Comparison of ENCODE assay signal across 23 cellular contexts in genomic region chr2:240157147-240157470, GRCh38. TPM values are rescaled to one million over a fixed set of nuclear protein-coding genes. Genes with fewer than 3 reads are reported as not detected.
DNase-seq lines count a peak whose midpoint lies in the region; ATAC-seq, FAIRE-seq and TF ChIP-seq lines count a peak whose summit lies in the region.
"Had no signal": no experiment of that assay in that cellular context is flagged by ENCODE, and none has a peak within 500 bp of the region (broad histone marks: within the 10 kb centered on the region; RNA-seq: fewer than 3 reads in every experiment).

No MANE protein-coding gene starts in this region.

- H3K27me3 Mint-ChIP-seq in GM23338 (ENCODE audit: insufficient read depth, low read depth, poor library complexity), result peaks cover 8% of the 10 kb centered on the region

- no peak overlapping the region for H3K27ac ChIP-seq in GM23338 (ENCODE audit: low read depth)
- no peak overlapping the region for H3K27ac ChIP-seq in Panc1 (ENCODE audit: low read length)
- H3K27ac ChIP-seq in HepG2 (ENCODE audit: extremely low read length, insufficient read depth, low read length), result no peak overlapping the region
- no peak overlapping the region for H3K27ac ChIP-seq in sigmoid colon
- H3K27ac ChIP-seq in SJCRH30, result no peak overlapping the region
- H3K27ac ChIP-seq in coronary artery, result no peak overlapping the region
- H3K27ac ChIP-seq: BLaER1 had no signal

- TF ChIP-seq CTCF in GM23338 (conservative IDR thresholded peaks at IDR 0.05; ENCODE audit: low read depth in 2 of 2) (no peak), Panc1 (IDR thresholded peaks at IDR 0.05) (no peak), HepG2 (CRISPR knock-in tag; IDR thresholded peaks at IDR 0.05) (no peak), sigmoid colon (IDR thresholded peaks at IDR 0.05) (no peak), coronary artery (IDR thresholded peaks at IDR 0.05) (no peak)

- ATAC-seq in GM23338 (peak; percentile 29), Panc1 (peak; percentile 50), HepG2 (peak; percentile 23; the same call in 2 of the 3 replicates)
- ATAC-seq: GM12878 had no signal

- no peak overlapping the region for H3K4me3 Mint-ChIP-seq in GM23338
- H3K4me3 Mint-ChIP-seq: CD4-positive, alpha-beta T cell; IgD-negative memory B cell had no signal

- CTCF ChIA-PET in Panc1 (lab: Charles Lee), result no interaction called here
- CTCF ChIA-PET in HepG2 (lab: Yijun Ruan, JAX; ENCODE audit: low intra/inter-chr PET ratio, low total read pairs), result no interaction called here

- no peak for FAIRE-seq in HepG2 (lab: Jason Lieb, UNC)
- FAIRE-seq: GM12878 had no signal

- H3K4me1 Mint-ChIP-seq in GM23338, result peaks cover 9% of the 10 kb centered on the region; the same call in 2 of the 3 replicates
- H3K4me1 Mint-ChIP-seq: IgD-negative memory B cell had no signal

- no peaks in the 10 kb centered on the region for H3K36me3 Mint-ChIP-seq in GM23338 (ENCODE audit: low read depth)
- H3K36me3 Mint-ChIP-seq: IgD-negative memory B cell had no signal

- DNase-seq in GM23338 (ENCODE audit: low spot score), result no peak
- no peak for DNase-seq in Panc1 (ENCODE audit: low read depth, low spot score)
- no peak for DNase-seq in HepG2 (ENCODE audit: low spot score)
- DNase-seq in sigmoid colon, result peak; percentile 13
- DNase-seq in SJCRH30, result no peak
- DNase-seq in activated effector memory CD4-positive, alpha-beta T cell treated with anti-CD3 and anti-CD28 coated beads, Interleukin-2, amount 50 U/mL, for 16 hours, result no peak
- DNase-seq in coronary artery (ENCODE audit: low spot score), result no peak
- DNase-seq: CD4-positive, alpha-beta T cell; COR-L47; DMS 273 treated with DMSO at 0.1 percent for 48 hours; DMS79 treated with DMSO at 0.1 percent for 48 hours; Karpas-422; MV-4-11; NCI-H1105 treated with DMSO at 0.1 percent for 48 hours; NCI-H2029 treated with DMSO at 0.1 percent for 48 hours; NCI-H226; NCI-H510A treated with DMSO at 0.1 percent for 48 hours; NCI-H748 treated with DMSO at 0.1 percent for 48 hours had no signal

- no peaks in the 10 kb centered on the region for H3F3A ChIP-seq in GM23338 (replicated peaks; ENCODE audit: low read depth)

- no peak for TF ChIP-seq RAD21 in HepG2 (CRISPR knock-in tag; IDR thresholded peaks at IDR 0.05)

- no peaks in the 10 kb centered on the region for H3K27me3 ChIP-seq in GM23338 (ENCODE audit: insufficient read depth)
- H3K27me3 ChIP-seq in Panc1 (ENCODE audit: control insufficient read depth, insufficient read depth, low read length), result peaks cover 7% of the 10 kb centered on the region
- H3K27me3 ChIP-seq in HepG2 (ENCODE audit: control insufficient read depth in 1 of 2, insufficient read depth in 2 of 2, low read length in 2 of 2), result peaks cover 5 to 66% of the 10 kb centered on the region in 2 experiments; a peak in 4 of 5 replicates
- H3K27me3 ChIP-seq in sigmoid colon, result peaks cover 0 to 9% (median 0%) of the 10 kb centered on the region in 3 donors
- H3K27me3 ChIP-seq in SJCRH30, result peaks cover 14% of the 10 kb centered on the region
- H3K27me3 ChIP-seq: BLaER1 had no signal

- no peaks in the 10 kb centered on the region for H4K20me1 ChIP-seq in GM23338 (replicated peaks; ENCODE audit: insufficient read depth)
- H4K20me1 ChIP-seq in HepG2 (ENCODE audit: insufficient read depth, low read length), result no peaks in the 10 kb centered on the region; the same call in 1 of the 2 replicates
- H4K20me1 ChIP-seq: BLaER1 had no signal

- no peak overlapping the region for H3K27ac Mint-ChIP-seq in GM23338
- H3K27ac Mint-ChIP-seq: CD4-positive, alpha-beta T cell had no signal

- TF ChIP-seq POLR2A in HepG2 (IDR thresholded peaks at IDR 0.05; ENCODE audit: insufficient read depth in 1 of 2, low read depth in 2 of 2, low read length in 2 of 2) (no peak), sigmoid colon (IDR thresholded peaks at IDR 0.05) (no peak)

- TF ChIP-seq EP300 in HepG2 (IDR thresholded peaks at IDR 0.05; ENCODE audit: low read depth in 2 of 2, low read length in 2 of 2), result no peak
- no peak for TF ChIP-seq EP300 in HepG2 (CRISPR knock-in tag; IDR thresholded peaks at IDR 0.05; ENCODE audit: borderline replicate concordance)
- no peak for TF ChIP-seq EP300 in sigmoid colon (IDR thresholded peaks at IDR 0.05)

- no peak overlapping the region for H3K4me2 ChIP-seq in GM23338
- no peak overlapping the region for H3K4me2 ChIP-seq in HepG2 (ENCODE audit: low read depth, low read length)
- H3K4me2 ChIP-seq: BLaER1 had no signal

- no peaks in the 10 kb centered on the region for H3K9me2 ChIP-seq in GM23338 (ENCODE audit: insufficient read depth)

- POLR2A ChIA-PET in Panc1 (lab: Charles Lee) (no interaction called here), HepG2 (lab: Yijun Ruan, JAX) (no interaction called here)

- H3K9me3 ChIP-seq in Panc1 (ENCODE audit: control insufficient read depth, insufficient read depth, low read depth, low read length) (no peaks in the 10 kb centered on the region), HepG2 (ENCODE audit: low read length) (no peaks in the 10 kb centered on the region), sigmoid colon (no peaks in the 10 kb centered on the region), SJCRH30 (replicated peaks) (no peaks in the 10 kb centered on the region)
- H3K9me3 ChIP-seq: BLaER1, HAP-1 had no signal

- BruUV-seq in Panc1 (replicated peaks; lab: Mats Ljungman, UMichigan) (no TSS peak), HepG2 (replicated peaks; lab: Mats Ljungman, UMichigan) (no TSS peak)

- intact Hi-C loops in Panc1 (cut with micrococcal nuclease; ENCODE audit: unreplicated experiment), result no loop called here
- intact Hi-C loops in HepG2 (cut with micrococcal nuclease; ENCODE audit: unreplicated experiment), result no loop called here
- intact Hi-C loops in sigmoid colon (cut with DNase I), result no loop called here

- H2AFZ ChIP-seq in GM23338, result 0 out of 2 replicates have a peak overlapping the region, but pooled peaks have one; percentile 47
- no peak overlapping the region for H2AFZ ChIP-seq in HepG2 (ENCODE audit: low read length)

- WGBS in HepG2 (ENCODE audit: low lambda C conversion rate), result 33% methylated on average over 5 of the region's 5 CpGs
- 91 to 95% methylated on average over 5 of the region's 5 CpGs for WGBS in sigmoid colon, 2 donors

- in situ Hi-C loops in Panc1 (cut with HindIII; ENCODE audit: low pct_unique_long_range_greater_than_20kb, low sequenced_read_pairs), result no loop called here
- in situ Hi-C loops in HepG2 (cut with HindIII; ENCODE audit: extremely low pct_ligation_motif_present, low pct_unique_long_range_greater_than_20kb), result no loop called here

- no peak overlapping the region for H3K9ac ChIP-seq in HepG2 (ENCODE audit: insufficient read depth, low read depth, low read length)
- H3K9ac ChIP-seq: BLaER1 had no signal

- H3K4me1 ChIP-seq in GM23338 (ENCODE audit: insufficient read depth), result no peaks in the 10 kb centered on the region
- no peaks in the 10 kb centered on the region for H3K4me1 ChIP-seq in Panc1 (ENCODE audit: control insufficient read depth, insufficient read depth, low read length)
- H3K4me1 ChIP-seq in HepG2 (ENCODE audit: insufficient read depth, low read length), result peaks cover 3% of the 10 kb centered on the region
- no peaks in the 10 kb centered on the region for H3K4me1 ChIP-seq in sigmoid colon
- H3K4me1 ChIP-seq in SJCRH30, result peaks cover 11% of the 10 kb centered on the region
- H3K4me1 ChIP-seq: BLaER1, HAP-1 had no signal

- H3K4me3 ChIP-seq in GM23338 (no peak overlapping the region), Panc1 (ENCODE audit: low read depth in 2 of 2, low read length in 2 of 2) (no peak overlapping the region), HepG2 (replicated peaks in 1 of 3; ENCODE audit: insufficient read depth in 1 of 3, low read depth in 2 of 3, low read length in 3 of 3) (no peak overlapping the region), sigmoid colon (no peak overlapping the region), SJCRH30 (no peak overlapping the region), coronary artery (no peak overlapping the region)
- H3K4me3 ChIP-seq: BLaER1, GM12878, HAP-1 had no signal

- H3K36me3 ChIP-seq in GM23338 (ENCODE audit: insufficient read depth) (no peaks in the 10 kb centered on the region), Panc1 (ENCODE audit: control insufficient read depth, insufficient read depth, low read length) (no peaks in the 10 kb centered on the region), HepG2 (replicated peaks in 1 of 2; ENCODE audit: control insufficient read depth in 1 of 2, insufficient read depth in 2 of 2, low read length in 2 of 2) (no peaks in the 10 kb centered on the region), sigmoid colon (no peaks in the 10 kb centered on the region), SJCRH30 (no peaks in the 10 kb centered on the region)
- H3K36me3 ChIP-seq: BLaER1, HAP-1 had no signal

- no peaks in the 10 kb centered on the region for H3K79me2 ChIP-seq in GM23338 (replicated peaks; ENCODE audit: insufficient read depth)
- no peaks in the 10 kb centered on the region for H3K79me2 ChIP-seq in HepG2 (ENCODE audit: insufficient read depth, low read length)

- H3K9me3 Mint-ChIP-seq in GM23338, result no peaks in the 10 kb centered on the region
- H3K9me3 Mint-ChIP-seq: CD4-positive, alpha-beta T cell had no signal

RNA-seq across cellular contexts. Expression of gene OTOS, which starts 16.7 kb away (rescaled TPM):
- total RNA-seq in GM23338 (2014; rRNA removed; shearing (Covaris generic)), result not detected in 2 replicates
- polyA plus RNA-seq in GM23338 (2016; fragmentation: Nextera tagmentation; extraction: Ambion mirVana) (0.40 TPM in 1 of 2 replicates, not detected in the other), HepG2 (2011; rRNA removed) (not detected in 2 replicates), sigmoid colon (not detected)
- total RNA-seq in Panc1 (2021; ENCODE audit: unreplicated experiment) (not detected), HepG2 (2016; rRNA removed; fragmentation: Illumina TruSeq; extraction: Trizol) (not detected in 2 replicates), sigmoid colon (not detected)
- not detected for polyA plus RNA-seq in Panc1 (2012; ENCODE audit: insufficient read length)
- not detected in 2 replicates for total RNA-seq in HepG2 (2016; cell fraction: cytosol; rRNA removed; fragmentation: Illumina TruSeq; extraction: Trizol; ENCODE audit: low read depth)
- not detected in 2 replicates for total RNA-seq in HepG2 (2016; cell fraction: insoluble cytoplasmic fraction; rRNA removed; fragmentation: Illumina TruSeq; extraction: Trizol)
- not detected in 2 replicates for total RNA-seq in HepG2 (2016; cell fraction: membrane; rRNA removed; fragmentation: Illumina TruSeq; extraction: Trizol)
- total RNA-seq in HepG2 (2016; cell fraction: nucleus; rRNA removed; fragmentation: Illumina TruSeq; extraction: Trizol), result not detected in 2 replicates
- not detected in 2 replicates for polyA plus RNA-seq in HepG2 (2011; cell fraction: cytosol; rRNA removed)
- polyA plus RNA-seq in HepG2 (2011; cell fraction: nucleus; rRNA removed), result not detected in 2 replicates
- not detected in 2 replicates for polyA plus RNA-seq in HepG2 (2012)
- not detected in 2 replicates for polyA plus RNA-seq in HepG2 (2016; cell fraction: cytosol; fragmentation: Illumina TruSeq; extraction: Trizol; ENCODE audit: low read depth)
- not detected in 2 replicates for polyA plus RNA-seq in HepG2 (2016; cell fraction: insoluble cytoplasmic fraction; fragmentation: Illumina TruSeq; extraction: Trizol; ENCODE audit: low read depth)
- polyA plus RNA-seq in HepG2 (2016; cell fraction: membrane; fragmentation: Illumina TruSeq; extraction: Trizol; ENCODE audit: low read depth), result not detected in 2 replicates
- not detected in 2 replicates for polyA plus RNA-seq in HepG2 (2016; cell fraction: nucleus; fragmentation: Illumina TruSeq; extraction: Trizol; ENCODE audit: insufficient read depth, low read depth)
- not detected in 2 replicates for polyA minus RNA-seq in HepG2 (2011; rRNA and poly(A)+ RNA removed; ENCODE audit: low replicate concordance)
- not detected in 2 replicates for polyA minus RNA-seq in HepG2 (2011; cell fraction: cytosol; rRNA and poly(A)+ RNA removed)
- polyA minus RNA-seq in HepG2 (2011; cell fraction: nucleus; rRNA and poly(A)+ RNA removed), result not detected in 2 replicates
- total RNA-seq in SJCRH30 (2014; rRNA removed; shearing (Covaris generic)), result 0.73 TPM in 1 of 2 replicates, not detected in the other
- total RNA-seq: CD4-positive, alpha-beta T cell; GM12878; M059J had no signal
- polyA plus RNA-seq: GM12878, IgD-negative memory B cell had no signal

RNA-seq across cellular contexts. Expression of gene COPS9, which starts 21.0 kb away (rescaled TPM):
- 91.7 and 160 TPM in 2 replicates for total RNA-seq in GM23338 (2014; rRNA removed; shearing (Covaris generic))
- 629 and 651 TPM in 2 replicates for polyA plus RNA-seq in GM23338 (2016; fragmentation: Nextera tagmentation; extraction: Ambion mirVana)
- 134 TPM for total RNA-seq in Panc1 (2021; ENCODE audit: unreplicated experiment)
- polyA plus RNA-seq in Panc1 (2012; ENCODE audit: insufficient read length), result 151 TPM
- 180 and 208 TPM in 2 replicates for total RNA-seq in HepG2 (2016; rRNA removed; fragmentation: Illumina TruSeq; extraction: Trizol)
- total RNA-seq in HepG2 (2016; cell fraction: cytosol; rRNA removed; fragmentation: Illumina TruSeq; extraction: Trizol; ENCODE audit: low read depth), result 188 and 216 TPM in 2 replicates
- total RNA-seq in HepG2 (2016; cell fraction: insoluble cytoplasmic fraction; rRNA removed; fragmentation: Illumina TruSeq; extraction: Trizol), result 189 and 214 TPM in 2 replicates
- total RNA-seq in HepG2 (2016; cell fraction: membrane; rRNA removed; fragmentation: Illumina TruSeq; extraction: Trizol), result 299 and 318 TPM in 2 replicates
- 64.4 and 66.4 TPM in 2 replicates for total RNA-seq in HepG2 (2016; cell fraction: nucleus; rRNA removed; fragmentation: Illumina TruSeq; extraction: Trizol)
- 201 and 247 TPM in 2 replicates for polyA plus RNA-seq in HepG2 (2011; rRNA removed)
- 164 and 244 TPM in 2 replicates for polyA plus RNA-seq in HepG2 (2011; cell fraction: cytosol; rRNA removed)
- polyA plus RNA-seq in HepG2 (2011; cell fraction: nucleus; rRNA removed), result 49.8 and 53.2 TPM in 2 replicates
- 152 and 161 TPM in 2 replicates for polyA plus RNA-seq in HepG2 (2012)
- 255 and 315 TPM in 2 replicates for polyA plus RNA-seq in HepG2 (2016; cell fraction: cytosol; fragmentation: Illumina TruSeq; extraction: Trizol; ENCODE audit: low read depth)
- 244 and 258 TPM in 2 replicates for polyA plus RNA-seq in HepG2 (2016; cell fraction: insoluble cytoplasmic fraction; fragmentation: Illumina TruSeq; extraction: Trizol; ENCODE audit: low read depth)
- polyA plus RNA-seq in HepG2 (2016; cell fraction: membrane; fragmentation: Illumina TruSeq; extraction: Trizol; ENCODE audit: low read depth), result 282 and 350 TPM in 2 replicates
- polyA plus RNA-seq in HepG2 (2016; cell fraction: nucleus; fragmentation: Illumina TruSeq; extraction: Trizol; ENCODE audit: insufficient read depth, low read depth), result 132 TPM in 2 replicates
- polyA minus RNA-seq in HepG2 (2011; rRNA and poly(A)+ RNA removed; ENCODE audit: low replicate concordance), result 8.8 and 17.6 TPM in 2 replicates
- polyA minus RNA-seq in HepG2 (2011; cell fraction: cytosol; rRNA and poly(A)+ RNA removed), result 12.1 and 20.3 TPM in 2 replicates
- polyA minus RNA-seq in HepG2 (2011; cell fraction: nucleus; rRNA and poly(A)+ RNA removed), result 16.9 and 20.1 TPM in 2 replicates
- 100 to 1,000 TPM; 235 to 376 (median 317) TPM for total RNA-seq in sigmoid colon
- 100 to 1,000 TPM; 238 to 458 (median 422) TPM for polyA plus RNA-seq in sigmoid colon
- 265 and 304 TPM in 2 replicates for total RNA-seq in SJCRH30 (2014; rRNA removed; shearing (Covaris generic))
